In the genomic region with DNA sequence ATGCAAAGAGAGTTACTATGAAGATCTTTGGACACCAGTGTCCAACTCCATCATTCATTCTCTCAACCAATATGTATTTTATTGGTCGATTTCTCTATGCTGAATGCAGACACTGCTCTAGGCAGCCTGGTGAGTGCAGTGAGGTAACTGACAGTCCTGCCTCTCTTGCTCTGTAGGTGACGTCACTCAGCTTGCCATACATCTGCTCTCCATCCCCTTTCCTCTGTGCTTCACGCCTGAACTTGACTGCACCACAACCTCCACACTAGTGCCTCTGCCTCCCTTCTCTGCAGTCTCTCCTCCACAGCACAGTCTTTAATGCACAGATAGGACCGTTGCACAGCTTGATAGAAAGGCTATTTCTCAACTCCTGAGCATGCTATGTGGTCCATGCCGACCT, we compare ENCODE assay signal across 1 cellular context.
TF ChIP-seq lines count a peak whose summit lies in the region.

No MANE protein-coding gene starts in this region.

TF ChIP-seq in K562, 482 proteins besides CTCF, POLR2A, EP300 and RAD21:
- TF ChIP-seq TCF7L2 (IDR thresholded peaks at IDR 0.05; ENCODE audit: low read depth, low read length) = no peak
- TF ChIP-seq ATF1 (CRISPR knock-in tag; IDR thresholded peaks at IDR 0.05) = no peak
- TF ChIP-seq ATF1 (tag; IDR thresholded peaks at IDR 0.05) = peak; percentile 46; the same call in 1 of the 2 replicates
- TF ChIP-seq, protein P1, sequence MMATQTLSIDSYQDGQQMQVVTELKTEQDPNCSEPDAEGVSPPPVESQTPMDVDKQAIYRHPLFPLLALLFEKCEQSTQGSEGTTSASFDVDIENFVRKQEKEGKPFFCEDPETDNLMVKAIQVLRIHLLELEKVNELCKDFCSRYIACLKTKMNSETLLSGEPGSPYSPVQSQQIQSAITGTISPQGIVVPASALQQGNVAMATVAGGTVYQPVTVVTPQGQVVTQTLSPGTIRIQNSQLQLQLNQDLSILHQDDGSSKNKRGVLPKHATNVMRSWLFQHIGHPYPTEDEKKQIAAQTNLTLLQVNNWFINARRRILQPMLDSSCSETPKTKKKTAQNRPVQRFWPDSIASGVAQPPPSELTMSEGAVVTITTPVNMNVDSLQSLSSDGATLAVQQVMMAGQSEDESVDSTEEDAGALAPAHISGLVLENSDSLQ (IDR thresholded peaks at IDR 0.05) = peak; percentile 20; the same call in 1 of the 2 replicates
- TF ChIP-seq, protein P2, sequence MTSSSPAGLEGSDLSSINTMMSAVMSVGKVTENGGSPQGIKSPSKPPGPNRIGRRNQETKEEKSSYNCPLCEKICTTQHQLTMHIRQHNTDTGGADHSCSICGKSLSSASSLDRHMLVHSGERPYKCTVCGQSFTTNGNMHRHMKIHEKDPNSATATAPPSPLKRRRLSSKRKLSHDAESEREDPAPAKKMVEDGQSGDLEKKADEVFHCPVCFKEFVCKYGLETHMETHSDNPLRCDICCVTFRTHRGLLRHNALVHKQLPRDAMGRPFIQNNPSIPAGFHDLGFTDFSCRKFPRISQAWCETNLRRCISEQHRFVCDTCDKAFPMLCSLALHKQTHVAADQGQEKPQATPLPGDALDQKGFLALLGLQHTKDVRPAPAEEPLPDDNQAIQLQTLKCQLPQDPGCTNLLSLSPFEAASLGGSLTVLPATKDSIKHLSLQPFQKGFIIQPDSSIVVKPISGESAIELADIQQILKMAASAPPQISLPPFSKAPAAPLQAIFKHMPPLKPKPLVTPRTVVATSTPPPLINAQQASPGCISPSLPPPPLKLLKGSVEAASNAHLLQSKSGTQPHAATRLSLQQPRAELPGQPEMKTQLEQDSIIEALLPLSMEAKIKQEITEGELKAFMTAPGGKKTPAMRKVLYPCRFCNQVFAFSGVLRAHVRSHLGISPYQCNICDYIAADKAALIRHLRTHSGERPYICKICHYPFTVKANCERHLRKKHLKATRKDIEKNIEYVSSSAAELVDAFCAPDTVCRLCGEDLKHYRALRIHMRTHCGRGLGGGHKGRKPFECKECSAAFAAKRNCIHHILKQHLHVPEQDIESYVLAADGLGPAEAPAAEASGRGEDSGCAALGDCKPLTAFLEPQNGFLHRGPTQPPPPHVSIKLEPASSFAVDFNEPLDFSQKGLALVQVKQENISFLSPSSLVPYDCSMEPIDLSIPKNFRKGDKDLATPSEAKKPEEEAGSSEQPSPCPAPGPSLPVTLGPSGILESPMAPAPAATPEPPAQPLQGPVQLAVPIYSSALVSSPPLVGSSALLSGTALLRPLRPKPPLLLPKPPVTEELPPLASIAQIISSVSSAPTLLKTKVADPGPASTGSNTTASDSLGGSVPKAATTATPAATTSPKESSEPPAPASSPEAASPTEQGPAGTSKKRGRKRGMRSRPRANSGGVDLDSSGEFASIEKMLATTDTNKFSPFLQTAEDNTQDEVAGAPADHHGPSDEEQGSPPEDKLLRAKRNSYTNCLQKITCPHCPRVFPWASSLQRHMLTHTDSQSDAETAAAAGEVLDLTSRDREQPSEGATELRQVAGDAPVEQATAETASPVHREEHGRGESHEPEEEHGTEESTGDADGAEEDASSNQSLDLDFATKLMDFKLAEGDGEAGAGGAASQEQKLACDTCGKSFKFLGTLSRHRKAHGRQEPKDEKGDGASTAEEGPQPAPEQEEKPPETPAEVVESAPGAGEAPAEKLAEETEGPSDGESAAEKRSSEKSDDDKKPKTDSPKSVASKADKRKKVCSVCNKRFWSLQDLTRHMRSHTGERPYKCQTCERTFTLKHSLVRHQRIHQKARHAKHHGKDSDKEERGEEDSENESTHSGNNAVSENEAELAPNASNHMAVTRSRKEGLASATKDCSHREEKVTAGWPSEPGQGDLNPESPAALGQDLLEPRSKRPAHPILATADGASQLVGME (CRISPR knock-in tag; IDR thresholded peaks at IDR 0.05) = no peak
- TF ChIP-seq CHD1 (IDR thresholded peaks at IDR 0.05; ENCODE audit: low read length) = no peak
- peak; percentile 55; the same call in 1 of the 2 replicates for TF ChIP-seq CREM (IDR thresholded peaks at IDR 0.05; ENCODE audit: low read depth)
- TF ChIP-seq, protein P3, sequence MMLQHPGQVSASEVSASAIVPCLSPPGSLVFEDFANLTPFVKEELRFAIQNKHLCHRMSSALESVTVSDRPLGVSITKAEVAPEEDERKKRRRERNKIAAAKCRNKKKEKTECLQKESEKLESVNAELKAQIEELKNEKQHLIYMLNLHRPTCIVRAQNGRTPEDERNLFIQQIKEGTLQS (IDR thresholded peaks at IDR 0.05) = peak; percentile 81
- TF ChIP-seq, protein P3 (CRISPR knock-in tag; conservative IDR thresholded peaks at IDR 0.05) = no peak
- TF ChIP-seq ATF7 (IDR thresholded peaks at IDR 0.05) = peak; percentile 63; the same call in 1 of the 2 replicates
- peak; percentile 53; the same call in 1 of the 2 replicates for TF ChIP-seq JUND (IDR thresholded peaks at IDR 0.05; ENCODE audit: borderline replicate concordance, low read depth, low read length)
- TF ChIP-seq JUND (tag; IDR thresholded peaks at IDR 0.05; ENCODE audit: borderline replicate concordance, low read depth, low read length) = peak; percentile 71; the same call in 2 of the 3 replicates
